ENCODE assay signal across 24 cellular contexts in the genomic region with DNA sequence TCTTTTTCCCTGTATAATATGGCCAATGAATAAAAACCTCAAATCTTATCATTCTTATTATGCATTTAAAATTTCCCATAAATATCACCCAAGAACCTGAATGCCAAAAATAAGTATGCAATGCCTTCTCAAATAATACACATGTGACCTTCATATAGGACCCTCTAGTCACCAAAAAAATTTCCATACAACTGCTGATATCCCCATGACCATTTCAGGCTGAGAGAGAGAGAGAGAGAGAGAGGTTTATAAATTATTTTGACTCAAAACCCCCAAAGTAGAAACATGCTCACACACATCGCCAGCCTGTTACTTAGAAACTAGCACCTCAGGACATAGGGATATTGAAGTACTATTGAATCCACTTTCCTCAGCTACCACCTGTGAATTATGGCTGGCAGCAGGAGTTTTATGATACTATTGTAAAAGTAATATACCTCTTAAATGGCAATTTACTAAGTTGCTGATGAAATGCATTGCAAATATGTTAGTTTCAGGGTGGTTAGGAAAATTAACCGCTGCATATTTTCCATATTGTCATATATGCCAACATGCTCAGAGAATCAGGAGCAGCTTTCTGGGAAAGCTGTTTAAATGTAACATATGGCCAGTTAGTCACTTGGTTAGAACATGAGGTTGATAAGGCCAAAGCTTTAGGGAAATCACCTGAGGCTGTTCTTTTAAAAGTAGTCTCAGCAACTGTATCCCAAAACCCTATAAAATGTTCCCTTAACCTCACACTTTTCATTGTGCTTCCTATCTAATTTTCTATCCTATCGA.
DNase-seq lines count a peak whose midpoint lies in the region; ATAC-seq and TF ChIP-seq lines count a peak whose summit lies in the region.
"Had no signal": no experiment of that assay in that cellular context is flagged by ENCODE, and none has a peak within 500 bp of the region (broad histone marks: within the 10 kb centered on the region; RNA-seq: fewer than 3 reads in every experiment).

No MANE protein-coding gene starts in this region.

- peak overlapping the region; percentile 6 for H3K4me3 Mint-ChIP-seq in stimulated activated naive CD8-positive, alpha-beta T cell treated with anti-CD3 and anti-CD28 coated beads, Interleukin-15, Interleukin-2, amounts not matched to agents 100 ng/mL and 50 ng/mL, for 24 hours
- no peak overlapping the region for H3K4me3 Mint-ChIP-seq in nephron progenitor cell
- H3K4me3 Mint-ChIP-seq: activated T-cell treated with anti-CD3 and anti-CD28 coated beads, Interleukin-2, amount 50 U/mL, for 4 hours; mesothelial cell of epicardium; naive thymus-derived CD8-positive, alpha-beta T cell had no signal

- peak overlapping the region; percentile 80 for H3K27ac Mint-ChIP-seq in stimulated activated naive CD8-positive, alpha-beta T cell treated with anti-CD3 and anti-CD28 coated beads, Interleukin-15, Interleukin-2, amounts not matched to agents 100 ng/mL and 50 ng/mL, for 24 hours
- no peak overlapping the region for H3K27ac Mint-ChIP-seq in nephron progenitor cell
- H3K27ac Mint-ChIP-seq: mesothelial cell of epicardium; naive thymus-derived CD8-positive, alpha-beta T cell had no signal

- no peaks in the 10 kb centered on the region for H3K36me3 Mint-ChIP-seq in stimulated activated naive CD8-positive, alpha-beta T cell treated with anti-CD3 and anti-CD28 coated beads, Interleukin-15, Interleukin-2, amounts not matched to agents 100 ng/mL and 50 ng/mL, for 24 hours (ENCODE audit: low read depth)
- H3K36me3 Mint-ChIP-seq in nephron progenitor cell (ENCODE audit: low read depth) = peaks cover 13% of the 10 kb centered on the region

- peak; percentile 18 for DNase-seq in NCI-H82 (lab: John Stamatoyannopoulos, UW)
- DNase-seq in NCI-H82 treated with DMSO at 0.1 percent for 48 hours (lab: John Stamatoyannopoulos, UW; ENCODE audit: unreplicated experiment) = no peak
- peak; percentile 16 for DNase-seq in amniotic epithelial cell (ENCODE audit: low read depth)
- DNase-seq in foreskin keratinocyte = peak in 1 of 2 donors; percentile 67
- no peak for DNase-seq in nephron progenitor cell
- no peak for DNase-seq in NCI-H1092 treated with DMSO at 0.1 percent for 48 hours (lab: John Stamatoyannopoulos, UW)
- no peak for DNase-seq in ACHN
- DNase-seq: 8988T; activated naive CD4-positive, alpha-beta T cell treated with Interleukin-2 at 50 U/mL for 16 hours; activated T-cell treated with anti-CD3 and anti-CD28 coated beads, Interleukin-2, amount 50 U/mL, for 4 hours; Caco-2; left lung; naive thymus-derived CD8-positive, alpha-beta T cell; NCI-H2171; ovary; stimulated activated naive CD4-positive, alpha-beta T cell treated with Interleukin-2 at 50 U/mL for 16 hours; T-helper 1 cell; thyroid gland had no signal

- H3K9me3 Mint-ChIP-seq in stimulated activated naive CD8-positive, alpha-beta T cell treated with anti-CD3 and anti-CD28 coated beads, Interleukin-15, Interleukin-2, amounts not matched to agents 100 ng/mL and 50 ng/mL, for 24 hours = peaks cover 4% of the 10 kb centered on the region
- H3K9me3 Mint-ChIP-seq in nephron progenitor cell = peaks cover 25% of the 10 kb centered on the region

- peaks cover 2% of the 10 kb centered on the region for H3K27me3 ChIP-seq in foreskin keratinocyte
- H3K27me3 ChIP-seq: hepatocyte, left lung, ovary, right atrium auricular region, SJSA1, thyroid gland had no signal

- peaks cover 21% of the 10 kb centered on the region for H3K4me1 Mint-ChIP-seq in stimulated activated naive CD8-positive, alpha-beta T cell treated with anti-CD3 and anti-CD28 coated beads, Interleukin-15, Interleukin-2, amounts not matched to agents 100 ng/mL and 50 ng/mL, for 24 hours (ENCODE audit: low read depth)
- H3K4me1 Mint-ChIP-seq in nephron progenitor cell = no peaks in the 10 kb centered on the region

- no peak for TF ChIP-seq CTCF in foreskin keratinocyte (conservative IDR thresholded peaks at IDR 0.05)
- TF ChIP-seq CTCF in nephron progenitor cell (IDR thresholded peaks at IDR 0.05) = no peak

- peak; percentile 52 for ATAC-seq in foreskin keratinocyte
- ATAC-seq: activated CD4-positive, CD25-positive, alpha-beta regulatory T cell treated with anti-CD3 and anti-CD28 coated beads, Interleukin-2, amount 50 U/mL, for 24 hours; activated T-cell treated with anti-CD3 and anti-CD28 coated beads, Interleukin-2, amount 50 U/mL, for 4 hours; left lung; naive thymus-derived CD8-positive, alpha-beta T cell had no signal

- in situ Hi-C loops in ACHN (cut with HindIII; ENCODE audit: low pct_ligation_motif_present, low pct_unique_long_range_greater_than_20kb, low sequenced_read_pairs) = no loop called here

- peaks cover 13% of the 10 kb centered on the region for H3K4me1 ChIP-seq in foreskin keratinocyte
- H3K4me1 ChIP-seq: Caco-2, left lung, right atrium auricular region, thyroid gland had no signal

- peaks cover 4% of the 10 kb centered on the region for H3K27me3 Mint-ChIP-seq in stimulated activated naive CD8-positive, alpha-beta T cell treated with anti-CD3 and anti-CD28 coated beads, Interleukin-15, Interleukin-2, amounts not matched to agents 100 ng/mL and 50 ng/mL, for 24 hours
- peaks cover 3% of the 10 kb centered on the region for H3K27me3 Mint-ChIP-seq in nephron progenitor cell (ENCODE audit: low read depth, poor library complexity)

- peak overlapping the region; percentile 58 for H3K27ac ChIP-seq in foreskin keratinocyte
- H3K27ac ChIP-seq: hepatocyte, left lung, ovary, right atrium auricular region, SJSA1, thyroid gland had no signal

Comparison
In these comparisons a context has a peak if more than half of its experiments do, and no peak if none do; other contexts are left out.
1. DNase-seq: peak in NCI-H82 (single experiment) and amniotic epithelial cell (single experiment); none in NCI-H82 treated with DMSO at 0.1 percent for 48 hours (single experiment), nephron progenitor cell (single experiment), NCI-H1092 treated with DMSO at 0.1 percent for 48 hours (single experiment) and ACHN (single experiment).